18 cellular contexts compared by ENCODE assay signal in the genomic region with DNA sequence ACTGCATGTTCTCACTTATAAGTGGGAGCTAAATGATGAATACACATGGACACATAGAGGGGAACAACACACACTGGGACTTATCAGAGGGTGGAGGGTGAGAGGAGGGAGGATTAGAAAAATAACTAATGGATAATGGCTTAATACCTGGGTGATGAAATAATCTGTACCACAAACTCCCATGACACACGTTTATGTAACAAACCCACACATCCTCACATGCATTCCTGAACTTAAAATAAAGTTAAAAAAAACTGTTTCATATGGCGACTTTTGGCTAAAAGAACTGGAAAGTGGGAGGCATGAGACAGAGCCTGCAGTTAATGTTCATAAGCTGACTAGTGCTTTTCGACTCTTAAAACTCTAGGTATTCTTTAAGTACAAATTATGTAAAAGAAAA.
DNase-seq lines count a peak whose midpoint lies in the region; TF ChIP-seq lines count a peak whose summit lies in the region.
"Had no signal": no experiment of that assay in that cellular context is flagged by ENCODE, and none has a peak within 500 bp of the region (broad histone marks: within the 10 kb centered on the region; RNA-seq: fewer than 3 reads in every experiment).

No MANE protein-coding gene starts in this region.

- H3K79me2 ChIP-seq in GM23248 (ENCODE audit: insufficient read depth) = no peaks in the 10 kb centered on the region

- peak; percentile 16 for DNase-seq in GM23248
- peak; percentile 3 for DNase-seq in fibroblast of pulmonary artery (ENCODE audit: low read depth)
- DNase-seq in renal cortical epithelial cell (ENCODE audit: low read depth) = peak; percentile 3
- DNase-seq in amniotic stem cell (lab: John Stamatoyannopoulos, UW) = no peak
- DNase-seq in uterus = no peak
- no peak for DNase-seq in occipital lobe (lab: John Stamatoyannopoulos, UW)
- DNase-seq in KG1 (lab: John Stamatoyannopoulos, UW) = no peak
- DNase-seq: BE2C, DMS79, H7, KBM-7, NCI-H1092, NCI-H1436, NCI-H1930, NCI-H510A, SIG-M5 had no signal

- H3K4me3 ChIP-seq in GM23248 (no peak overlapping the region), fibroblast of pulmonary artery (replicated peaks; ENCODE audit: low read depth, low read length) (no peak overlapping the region), uterus (no peak overlapping the region)
- H3K4me3 ChIP-seq: GM12878 had no signal

- no peaks in the 10 kb centered on the region for H3K27me3 ChIP-seq in GM23248 (replicated peaks; ENCODE audit: insufficient read depth)
- no peaks in the 10 kb centered on the region for H3K27me3 ChIP-seq in uterus

- no peaks in the 10 kb centered on the region for H4K20me1 ChIP-seq in GM23248 (ENCODE audit: insufficient read depth)

- intact Hi-C loops in uterus (cut with DNase I; ENCODE audit: low total_unique reads) = no loop called here

- H3K9ac ChIP-seq in GM23248 = no peak overlapping the region

- H3K27ac ChIP-seq in GM23248 = no peak overlapping the region
- peak overlapping the region; percentile 20 for H3K27ac ChIP-seq in angular gyrus (ENCODE audit: low read depth, low read length)
- H3K27ac ChIP-seq in uterus = no peak overlapping the region

- 13 to 18% methylated on average over 3 of the region's 3 CpGs for WGBS in GM23248 (ENCODE audit: low coverage in 1 of 2, low lambda C conversion rate in 2 of 2, missing lambda C conversion rate in 2 of 2), 2 experiments

- no peak overlapping the region for H3K4me2 ChIP-seq in GM23248 (ENCODE audit: unreplicated experiment)

- H3K36me3 ChIP-seq in GM23248 (ENCODE audit: low read depth) (no peaks in the 10 kb centered on the region), uterus (no peaks in the 10 kb centered on the region)
- H3K36me3 ChIP-seq: BE2C had no signal

- no peak for TF ChIP-seq POLR2A in uterus (IDR thresholded peaks at IDR 0.05)

- no peaks in the 10 kb centered on the region for H3K4me1 ChIP-seq in GM23248 (ENCODE audit: insufficient read depth)
- no peaks in the 10 kb centered on the region for H3K4me1 ChIP-seq in uterus
- H3K4me1 ChIP-seq: BE2C had no signal

- H3K9me3 ChIP-seq in GM23248 (ENCODE audit: low read depth) = no peaks in the 10 kb centered on the region
- H3K9me3 ChIP-seq in uterus = no peaks in the 10 kb centered on the region
- H3K9me3 ChIP-seq: BE2C had no signal

- H3F3A ChIP-seq in GM23248 (ENCODE audit: insufficient read depth) = no peaks in the 10 kb centered on the region

- H2AFZ ChIP-seq in GM23248 = no peak overlapping the region

- no peaks in the 10 kb centered on the region for H3K9me2 ChIP-seq in GM23248 (ENCODE audit: insufficient read depth)

- TF ChIP-seq CTCF in fibroblast of pulmonary artery (IDR thresholded peaks at IDR 0.05; ENCODE audit: low read length, missing control alignments) (no peak), uterus (IDR thresholded peaks at IDR 0.05) (no peak)

- in situ Hi-C loops in GM23248 (cut with MboI) = no loop called here

Comparison
In these comparisons a context has a peak if more than half of its experiments do, and no peak if none do; other contexts are left out.
1. DNase-seq: peak in GM23248 (single experiment), fibroblast of pulmonary artery (single experiment) and renal cortical epithelial cell (single experiment); none in amniotic stem cell (single experiment), uterus (0 of 2), occipital lobe (single experiment) and KG1 (single experiment).